Comparison of ENCODE assay signal across 8 cellular contexts in the genomic region with DNA sequence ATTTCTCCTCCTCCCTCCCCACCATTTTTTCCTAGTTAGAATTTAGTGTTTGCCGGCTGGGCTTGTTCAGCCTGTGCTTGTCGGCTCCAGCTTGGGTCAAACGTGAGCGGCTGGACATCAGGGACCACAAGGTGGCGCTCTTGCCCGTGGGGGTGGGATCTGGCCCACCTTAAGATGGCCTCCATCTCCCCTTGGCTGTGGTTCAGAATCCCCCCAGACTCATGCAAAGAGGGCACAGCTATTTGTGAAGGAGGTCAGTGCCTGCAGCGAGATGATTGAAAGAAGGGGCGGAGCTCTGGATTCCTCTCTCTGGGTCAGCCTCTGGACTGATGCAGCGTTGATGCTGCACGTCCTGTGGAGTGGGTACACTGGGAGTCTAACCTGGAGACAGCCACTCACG.
DNase-seq lines count a peak whose midpoint lies in the region; ATAC-seq and TF ChIP-seq lines count a peak whose summit lies in the region.

No MANE protein-coding gene starts in this region.

- POLR2A ChIA-PET in AG04449 (lab: Yijun Ruan, JAX) = interaction anchor here (0.6 kb wide), 1 partner anchor 10 kb away, joined by 3 read pairs; no protein-coding TSS in a partner anchor

- no peaks in the 10 kb centered on the region for H3K36me3 ChIP-seq in lower lobe of right lung

- H3K27me3 ChIP-seq in lower lobe of right lung (ENCODE audit: low read depth) = peaks cover 25% of the 10 kb centered on the region

- DNase-seq in AG04449 (ENCODE audit: low read depth, low spot score) (no peak), HFF-Myc (ENCODE audit: extremely low read depth, low read depth) (peak; percentile 12), brain pericyte (ENCODE audit: low read depth, low spot score) (peak; percentile 54), lower lobe of right lung (no peak), KG1 (lab: John Stamatoyannopoulos, UW) (no peak)

- CTCF ChIA-PET in AG04449 (lab: Yijun Ruan, JAX) = interaction anchor here (0.7 to 3.4 kb wide), 48 partner anchors 9 to 699 kb away, joined by 3 to 17 read pairs (median 4); a partner anchor contains a TSS

- no peak overlapping the region for H3K4me3 ChIP-seq in AG04449 (ENCODE audit: low read depth, low read length)
- H3K4me3 ChIP-seq in HFF-Myc (replicated peaks; ENCODE audit: low read depth, low read length) = no peak overlapping the region
- no peak overlapping the region for H3K4me3 ChIP-seq in lower lobe of right lung

- TF ChIP-seq CTCF in AG04449 (IDR thresholded peaks at IDR 0.05; ENCODE audit: insufficient read depth, low read length, missing control alignments) (peak; percentile 83), HFF-Myc (IDR thresholded peaks at IDR 0.05; ENCODE audit: low read depth, low read length, missing control alignments) (peak; percentile 82), lower lobe of right lung (IDR thresholded peaks at IDR 0.05) (peak; percentile 52)

- intact Hi-C loops in lower lobe of right lung (cut with DNase I) = no loop called here

- H3K4me1 ChIP-seq in lower lobe of right lung = no peaks in the 10 kb centered on the region

- no peak overlapping the region for H3K27ac ChIP-seq in lower lobe of right lung

- H3K9me3 ChIP-seq in lower lobe of right lung = no peaks in the 10 kb centered on the region

- ATAC-seq in lower lobe of right lung = peak in 1 of 2 donors; percentile 42
- no peak for ATAC-seq in HG02759 (IDR thresholded peaks at IDR 0.05; ENCODE audit: unreplicated experiment)
- ATAC-seq in GM18498 (IDR thresholded peaks at IDR 0.05; ENCODE audit: unreplicated experiment) = no peak
- no peak for ATAC-seq in HG02938 (IDR thresholded peaks at IDR 0.05; ENCODE audit: unreplicated experiment)

Comparison
In these comparisons a context has a peak if more than half of its experiments do, and no peak if none do; other contexts are left out.
1. DNase-seq: peak in HFF-Myc (single experiment) and brain pericyte (single experiment); none in AG04449 (single experiment), lower lobe of right lung (single experiment) and KG1 (single experiment).
2. Peak in every context shown above with its lines, with median percentiles within 50 percentile points of each other: CTCF ChIP-seq.